8 cellular contexts compared by ENCODE assay signal in genomic region chr1:228830954-228831481, GRCh38.
DNase-seq lines count a peak whose midpoint lies in the region; ATAC-seq and TF ChIP-seq lines count a peak whose summit lies in the region.

No MANE protein-coding gene starts in this region.

- H3K27ac ChIP-seq in sigmoid colon, result peak overlapping the region in 3 of 4 donors; percentile 42 to 72 (median 54)

- no peaks in the 10 kb centered on the region for H3K27me3 ChIP-seq in sigmoid colon

- H3K36me3 Mint-ChIP-seq in activated CD4-positive, alpha-beta T cell treated with anti-CD3 and anti-CD28 coated beads for 36 hours (ENCODE audit: low read depth), result no peaks in the 10 kb centered on the region
- H3K36me3 Mint-ChIP-seq in activated T-helper 17 cell treated with anti-CD3 and anti-CD28 coated beads, Interleukin-2, amount 50 U/mL, for 72 hours (ENCODE audit: low read depth), result no peaks in the 10 kb centered on the region
- no peaks in the 10 kb centered on the region for H3K36me3 Mint-ChIP-seq in immature natural killer cell

- H3K27me3 Mint-ChIP-seq in activated CD4-positive, alpha-beta T cell treated with anti-CD3 and anti-CD28 coated beads for 36 hours, result no peaks in the 10 kb centered on the region
- H3K27me3 Mint-ChIP-seq in activated T-helper 17 cell treated with anti-CD3 and anti-CD28 coated beads, Interleukin-2, amount 50 U/mL, for 72 hours, result peaks cover 7% of the 10 kb centered on the region
- peaks cover 5 to 9% (median 9%) of the 10 kb centered on the region in 3 donors for H3K27me3 Mint-ChIP-seq in immature natural killer cell (ENCODE audit: low read depth in 3 of 3)

- peaks cover 17% of the 10 kb centered on the region for H3K4me1 Mint-ChIP-seq in activated CD4-positive, alpha-beta T cell treated with anti-CD3 and anti-CD28 coated beads for 36 hours
- peaks cover 13% of the 10 kb centered on the region for H3K4me1 Mint-ChIP-seq in activated T-helper 17 cell treated with anti-CD3 and anti-CD28 coated beads, Interleukin-2, amount 50 U/mL, for 72 hours
- peaks cover 5 to 9% of the 10 kb centered on the region in 2 donors for H3K4me1 Mint-ChIP-seq in immature natural killer cell

- no peak for TF ChIP-seq POLR2A in sigmoid colon (IDR thresholded peaks at IDR 0.05)

- WGBS in sigmoid colon, 2 donors, result 38 to 53% methylated on average over 7 of the region's 7 CpGs

- DNase-seq in activated CD4-positive, alpha-beta T cell treated with anti-CD3 and anti-CD28 coated beads for 36 hours, result no peak
- no peak for DNase-seq in activated CD4-positive, alpha-beta T cell treated with anti-CD3 and anti-CD28 coated beads for 48 hours
- DNase-seq in sigmoid colon (no peak), ecto neural progenitor cell (ENCODE audit: low spot score) (no peak), NCI-H1694 treated with DMSO at 0.1 percent for 48 hours (lab: John Stamatoyannopoulos, UW) (no peak), immature natural killer cell (no peak)

- no peak overlapping the region for H3K4me3 Mint-ChIP-seq in activated CD4-positive, alpha-beta T cell treated with anti-CD3 and anti-CD28 coated beads for 36 hours
- no peak overlapping the region for H3K4me3 Mint-ChIP-seq in activated T-helper 17 cell treated with anti-CD3 and anti-CD28 coated beads, Interleukin-2, amount 50 U/mL, for 72 hours
- H3K4me3 Mint-ChIP-seq in immature natural killer cell, result no peak overlapping the region

- intact Hi-C loops in activated CD4-positive, alpha-beta T cell treated with anti-CD3 and anti-CD28 coated beads for 36 hours (cut with DNase I, micrococcal nuclease), result no loop called here
- intact Hi-C loops in sigmoid colon (cut with DNase I), result no loop called here

- no peak for TF ChIP-seq CTCF in sigmoid colon (IDR thresholded peaks at IDR 0.05)

- CTCF ChIA-PET in activated CD4-positive, alpha-beta T cell treated with anti-CD3 and anti-CD28 coated beads for 36 hours (lab: Charles Lee), result interaction anchor here (1.5 kb wide), 2 partner anchors 12 to 17 kb away, joined by 3 read pairs; no protein-coding TSS in a partner anchor

- ATAC-seq in activated CD4-positive, alpha-beta T cell treated with anti-CD3 and anti-CD28 coated beads for 36 hours, result peak; percentile 60
- ATAC-seq in HG02970 (IDR thresholded peaks at IDR 0.05; ENCODE audit: low FRiP score, unreplicated experiment), result peak; percentile 59
- ATAC-seq in activated T-helper 17 cell treated with anti-CD3 and anti-CD28 coated beads, Interleukin-2, amount 50 U/mL, for 72 hours (replicated peaks), result peak; percentile 92

- no peaks in the 10 kb centered on the region for H3K9me3 ChIP-seq in sigmoid colon

- no peaks in the 10 kb centered on the region for H3K9me3 Mint-ChIP-seq in activated CD4-positive, alpha-beta T cell treated with anti-CD3 and anti-CD28 coated beads for 36 hours (ENCODE audit: low read depth)
- H3K9me3 Mint-ChIP-seq in activated T-helper 17 cell treated with anti-CD3 and anti-CD28 coated beads, Interleukin-2, amount 50 U/mL, for 72 hours, result no peaks in the 10 kb centered on the region
- no peaks in the 10 kb centered on the region for H3K9me3 Mint-ChIP-seq in immature natural killer cell

- H3K36me3 ChIP-seq in sigmoid colon, result no peaks in the 10 kb centered on the region

- TF ChIP-seq EP300 in sigmoid colon (IDR thresholded peaks at IDR 0.05), result no peak

- POLR2A ChIA-PET in activated CD4-positive, alpha-beta T cell treated with anti-CD3 and anti-CD28 coated beads for 36 hours (lab: Charles Lee), result no interaction called here

- no peak overlapping the region for H3K4me3 ChIP-seq in sigmoid colon

- no peak overlapping the region for H3K27ac Mint-ChIP-seq in activated CD4-positive, alpha-beta T cell treated with anti-CD3 and anti-CD28 coated beads for 36 hours
- H3K27ac Mint-ChIP-seq in activated T-helper 17 cell treated with anti-CD3 and anti-CD28 coated beads, Interleukin-2, amount 50 U/mL, for 72 hours, result no peak overlapping the region
- no peak overlapping the region for H3K27ac Mint-ChIP-seq in immature natural killer cell

- H3K4me1 ChIP-seq in sigmoid colon, result peaks cover 0 to 26% (median 19%) of the 10 kb centered on the region in 4 donors
